Comparison of ENCODE assay signal across 8 cellular contexts in the genomic region with DNA sequence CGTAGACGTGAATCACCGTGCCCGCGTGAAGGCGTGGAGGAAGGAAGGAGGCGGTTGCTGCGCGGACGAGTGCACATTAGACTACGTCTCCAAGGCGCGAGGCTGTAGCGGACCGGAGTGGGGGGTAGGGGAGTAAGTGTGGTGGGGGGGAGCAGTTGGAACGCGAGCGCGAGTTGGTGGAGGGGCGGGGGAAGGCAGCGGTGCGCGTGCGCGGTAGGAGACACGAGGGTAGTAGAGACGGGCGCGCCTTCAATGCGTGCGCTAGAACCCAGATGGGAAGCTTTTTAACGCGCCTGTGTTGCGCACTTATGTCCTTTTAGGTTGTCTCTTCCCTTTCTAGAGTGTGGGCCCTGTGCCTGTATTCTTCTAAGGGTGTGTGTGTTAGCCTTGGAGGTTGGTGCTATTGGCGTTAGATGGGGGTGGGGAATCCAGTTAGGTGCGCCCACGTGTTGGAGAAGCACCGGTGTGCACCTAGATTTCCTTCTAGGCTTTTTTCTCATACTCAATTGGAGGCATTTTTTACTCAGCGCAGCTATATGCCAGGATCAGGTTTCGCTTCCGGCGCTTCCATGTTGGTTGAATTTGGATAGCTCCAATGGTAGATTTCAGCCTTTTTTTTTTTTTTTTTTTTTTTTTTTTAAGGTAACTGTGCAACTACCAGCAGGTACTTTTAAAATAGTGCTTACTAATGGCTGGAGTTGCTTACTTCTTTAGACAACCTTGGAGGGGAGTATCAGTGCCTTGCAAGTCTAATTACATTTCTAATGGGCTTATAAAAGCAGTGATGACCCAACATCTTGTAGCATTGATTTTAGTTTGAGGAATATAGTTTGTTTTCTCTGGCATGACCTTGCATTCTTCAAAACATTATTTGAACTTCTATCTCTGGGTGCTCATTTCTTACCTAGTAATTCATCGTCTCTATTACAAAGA. TPM values are rescaled to one million over a fixed set of nuclear protein-coding genes. Genes with fewer than 3 reads are reported as not detected.
DNase-seq lines count a peak whose midpoint lies in the region; ATAC-seq and TF ChIP-seq lines count a peak whose summit lies in the region.

No MANE protein-coding gene starts in this region.

- DNase-seq in CMK (ENCODE audit: low read depth) (peak; percentile 84), NCI-H446 (lab: John Stamatoyannopoulos, UW) (peak; percentile 57 to 85), colonic mucosa (peak; percentile 85), left kidney (ENCODE audit: low read depth, low spot score) (peak; percentile 91)
- DNase-seq in activated CD4-positive, alpha-beta T cell treated with anti-CD3 and anti-CD28 coated beads for 48 hours = peak; percentile 90
- peak; percentile 87 for DNase-seq in stimulated activated CD4-positive, alpha-beta T cell treated with anti-CD3 and anti-CD28 coated beads, Interleukin-2, amount 100 ng/mL, for 24 hours

- H3K9me3 ChIP-seq in colonic mucosa = no peaks in the 10 kb centered on the region

- peak overlapping the region; percentile 99 for H3K9ac ChIP-seq in colonic mucosa (ENCODE audit: low read depth in 2 of 2, low read length in 2 of 2)

- H3K27ac ChIP-seq in colonic mucosa = peak overlapping the region; percentile 96

- peaks cover 15% of the 10 kb centered on the region for H3K4me1 ChIP-seq in colonic mucosa

- ATAC-seq in HG02623 (IDR thresholded peaks at IDR 0.05; ENCODE audit: unreplicated experiment) (peak; percentile 10), GM19467 (IDR thresholded peaks at IDR 0.05; ENCODE audit: unreplicated experiment) (no peak)

- H3K27me3 ChIP-seq in colonic mucosa = no peaks in the 10 kb centered on the region

- peak overlapping the region; percentile 94 for H3K4me3 ChIP-seq in colonic mucosa

- intact Hi-C loops in colonic mucosa (cut with DNase I) = no loop called here

- TF ChIP-seq CTCF in colonic mucosa (IDR thresholded peaks at IDR 0.05) = no peak

- no peaks in the 10 kb centered on the region for H3K36me3 ChIP-seq in colonic mucosa

RNA-seq across cellular contexts. Expression of gene EIF4B, which starts 0.8 kb away (rescaled TPM):
- 100 to 1,000 TPM; 398 to 455 TPM for total RNA-seq in colonic mucosa

RNA-seq across cellular contexts. Expression of gene TNS2, which starts 42.8 kb away (rescaled TPM):
- total RNA-seq in colonic mucosa = 10 to 100 TPM; 26.0 to 27.1 TPM

RNA-seq across cellular contexts. Expression of gene KRT18, which starts 58.2 kb away (rescaled TPM):
- 1,000 to 10,000 TPM; 1,068 to 1,487 TPM for total RNA-seq in colonic mucosa
